ENCODE assay signal across 20 cellular contexts in genomic region chr4:91330555-91331137, GRCh38.
DNase-seq lines count a peak whose midpoint lies in the region; ATAC-seq, FAIRE-seq and TF ChIP-seq lines count a peak whose summit lies in the region.
"Had no signal": no experiment of that assay in that cellular context is flagged by ENCODE, and none has a peak within 500 bp of the region (broad histone marks: within the 10 kb centered on the region; RNA-seq: fewer than 3 reads in every experiment).

No MANE protein-coding gene starts in this region.

- intact Hi-C loops in GM12878 (cut with micrococcal nuclease; ENCODE audit: unreplicated experiment) (no loop called here), thyroid gland (cut with DNase I) (no loop called here), pancreas (cut with DNase I) (no loop called here)

- H3K9me3 ChIP-seq in SK-N-SH (no peaks in the 10 kb centered on the region), GM12878 (replicated peaks; ENCODE audit: control insufficient read depth, insufficient read depth, low read length) (no peaks in the 10 kb centered on the region; the same call in 1 of the 3 replicates), thyroid gland (no peaks in the 10 kb centered on the region), pancreas (no peaks in the 10 kb centered on the region)

- BruUV-seq in GM12878 (replicated peaks; lab: Mats Ljungman, UMichigan) = no TSS peak

- 40% methylated on average over 3 of the region's 3 CpGs for WGBS in SK-N-SH (ENCODE audit: low lambda C conversion rate)
- WGBS in GM12878 (ENCODE audit: insufficient coverage, insufficient replicate concordance, low lambda C conversion rate, missing lambda C conversion rate) = 39% methylated on average over 3 of the region's 3 CpGs
- WGBS in thyroid gland, 2 donors = 78 to 86% methylated on average over 3 of the region's 3 CpGs
- WGBS in pancreas, 2 donors = 75 to 80% methylated on average over 3 of the region's 3 CpGs

- H3K4me3 ChIP-seq in SK-N-SH (ENCODE audit: low read depth in 2 of 2, low read length in 1 of 2) = no peak overlapping the region
- no peak overlapping the region for H3K4me3 ChIP-seq in GM12878
- H3K4me3 ChIP-seq in fibroblast of the aortic adventitia (ENCODE audit: low read depth, low read length) = no peak overlapping the region
- H3K4me3 ChIP-seq in thyroid gland (replicated peaks in 1 of 3) = no peak overlapping the region
- H3K4me3 ChIP-seq in pancreas = no peak overlapping the region
- H3K4me3 ChIP-seq: BLaER1 treated with 17β-estradiol and CSF1 and Interleukin-3, amounts not matched to agents 10 nM and 100 nM; GM23338 had no signal

- SMC1A ChIA-PET in GM12878 (lab: Charles Lee; ENCODE audit: uncharacterized antibody, unreplicated experiment) = no interaction called here

- DNase-seq in SK-N-SH (no peak), GM12878 (ENCODE audit: low read depth, low spot score) (no peak), fibroblast of the aortic adventitia (ENCODE audit: low read depth) (peak; percentile 2), KG1 (lab: John Stamatoyannopoulos, UW) (no peak), thyroid gland (no peak), NCI-H1048 (lab: John Stamatoyannopoulos, UW) (no peak), pancreas (no peak)
- DNase-seq: Calu3; CD8-positive, alpha-beta T cell; GF-D8; HCEC 1CT; MM.1S; NCI-H1092 treated with DMSO at 0.1 percent for 48 hours; NCI-H146; NCI-H2081 treated with DMSO at 0.1 percent for 48 hours; NK-92 treated with Interleukin-12 subunit alpha and Interleukin-12 subunit beta, amount 100 ng/mL, for 24 hours; Right ventricle myocardium superior had no signal

- no peaks in the 10 kb centered on the region for H3K36me3 ChIP-seq in SK-N-SH (replicated peaks in 1 of 2; ENCODE audit: control insufficient read depth in 1 of 2, insufficient read depth in 2 of 2, low read length in 1 of 2)
- no peaks in the 10 kb centered on the region for H3K36me3 ChIP-seq in GM12878 (ENCODE audit: control insufficient read depth in 2 of 2, insufficient read depth in 2 of 2, low read length in 1 of 2)
- no peaks in the 10 kb centered on the region for H3K36me3 ChIP-seq in thyroid gland
- H3K36me3 ChIP-seq in pancreas = no peaks in the 10 kb centered on the region
- H3K36me3 ChIP-seq: BLaER1 treated with 17β-estradiol and CSF1 and Interleukin-3, amounts not matched to agents 10 nM and 100 nM had no signal

- H3K27me3 ChIP-seq in SK-N-SH (ENCODE audit: insufficient read depth) (no peaks in the 10 kb centered on the region), GM12878 (replicated peaks in 1 of 2; ENCODE audit: control insufficient read depth in 2 of 2, insufficient read depth in 2 of 2, low read length in 1 of 2) (no peaks in the 10 kb centered on the region), thyroid gland (no peaks in the 10 kb centered on the region), pancreas (no peaks in the 10 kb centered on the region)
- H3K27me3 ChIP-seq: BLaER1 treated with 17β-estradiol and CSF1 and Interleukin-3, amounts not matched to agents 10 nM and 100 nM had no signal

- peak; percentile 60 for ATAC-seq in GM12878
- ATAC-seq in pancreas = no peak
- ATAC-seq: CD8-positive, alpha-beta T cell; GM23338 had no signal

- H3K4me1 ChIP-seq in SK-N-SH (ENCODE audit: control insufficient read depth in 1 of 2, insufficient read depth in 2 of 2, low read depth in 1 of 2, low read length in 1 of 2) (no peaks in the 10 kb centered on the region), GM12878 (ENCODE audit: control insufficient read depth, insufficient read depth, low read length) (no peaks in the 10 kb centered on the region), thyroid gland (no peaks in the 10 kb centered on the region), pancreas (no peaks in the 10 kb centered on the region)
- H3K4me1 ChIP-seq: BLaER1 treated with 17β-estradiol and CSF1 and Interleukin-3, amounts not matched to agents 10 nM and 100 nM had no signal

- in situ Hi-C loops in GM12878 (cut with MboI) = no loop called here

- H3K4me2 ChIP-seq in SK-N-SH (peak overlapping the region; percentile 34; the same call in 1 of the 2 replicates), GM12878 (ENCODE audit: control insufficient read depth, insufficient read depth) (no peak overlapping the region)
- H3K4me2 ChIP-seq: BLaER1 treated with 17β-estradiol and CSF1 and Interleukin-3, amounts not matched to agents 10 nM and 100 nM; GM23338 had no signal

- TF ChIP-seq POLR2A in GM12878 (IDR thresholded peaks at IDR 0.05; ENCODE audit: low read depth, low read length) = no peak
- TF ChIP-seq POLR2A in thyroid gland (IDR thresholded peaks at IDR 0.05) = no peak

- POLR2A ChIA-PET in SK-N-SH (lab: Yijun Ruan, JAX) (no interaction called here), GM12878 (lab: Charles Lee) (no interaction called here)

- FAIRE-seq in GM12878 (lab: Jason Lieb, UNC) (no peak), pancreas (lab: Jason Lieb, UNC) (no peak)
- FAIRE-seq: RCC 7860 had no signal

- H2AFZ ChIP-seq in SK-N-SH (ENCODE audit: low read depth) (peak overlapping the region; percentile 86), GM12878 (ENCODE audit: control insufficient read depth, low read depth, low read length) (no peak overlapping the region)
- H2AFZ ChIP-seq: GM23338 had no signal

- RAD21 ChIA-PET in GM12878 (lab: Charles Lee; ENCODE audit: unreplicated experiment) = no interaction called here

- H3K79me2 ChIP-seq in SK-N-SH (ENCODE audit: insufficient read depth) (no peaks in the 10 kb centered on the region), GM12878 (ENCODE audit: control insufficient read depth, insufficient read depth, low read length) (no peaks in the 10 kb centered on the region)

- TF ChIP-seq RAD21 in SK-N-SH (IDR thresholded peaks at IDR 0.05; ENCODE audit: low read length) = no peak
- TF ChIP-seq RAD21 in GM12878 (IDR thresholded peaks at IDR 0.05; ENCODE audit: insufficient read depth, low read depth, low read length) = no peak

- CTCF ChIA-PET in SK-N-SH (lab: Yijun Ruan, JAX) = no interaction called here
- CTCF ChIA-PET in GM12878 (lab: Yijun Ruan, JAX) = interaction anchor here (1.3 kb wide), 1 partner anchor 25 kb away, joined by 3 read pairs; no protein-coding TSS in a partner anchor

- TF ChIP-seq EP300 in SK-N-SH (IDR thresholded peaks at IDR 0.05; ENCODE audit: borderline replicate concordance in 1 of 2, low read depth in 1 of 2, low read length in 1 of 2) (no peak), GM12878 (IDR thresholded peaks at IDR 0.05; ENCODE audit: borderline replicate concordance in 1 of 2, control insufficient read depth in 1 of 2, low read depth in 2 of 2, low read length in 2 of 2) (no peak)

- H3K27ac ChIP-seq in SK-N-SH (ENCODE audit: low read depth in 2 of 2, low read length in 1 of 2) (peak overlapping the region in 1 of 2 experiments; percentile 50; a peak in 2 of 4 replicates), GM12878 (ENCODE audit: control insufficient read depth, insufficient read depth) (no peak overlapping the region), thyroid gland (no peak overlapping the region), pancreas (no peak overlapping the region)
- H3K27ac ChIP-seq: BLaER1 treated with 17β-estradiol and CSF1 and Interleukin-3, amounts not matched to agents 10 nM and 100 nM had no signal

- TF ChIP-seq CTCF in SK-N-SH (IDR thresholded peaks at IDR 0.05) = no peak
- TF ChIP-seq CTCF in GM12878 (IDR thresholded peaks at IDR 0.05 in 2 of 3, conservative IDR thresholded peaks at IDR 0.05 in 1 of 3; ENCODE audit: control insufficient read depth in 2 of 3, extremely low read depth in 1 of 3, insufficient read depth in 1 of 3, low read depth in 3 of 3, low read length in 3 of 3) = no peak
- TF ChIP-seq CTCF in fibroblast of the aortic adventitia (IDR thresholded peaks at IDR 0.05; ENCODE audit: insufficient read depth, low read length) = no peak
- TF ChIP-seq CTCF in thyroid gland (IDR thresholded peaks at IDR 0.05) = no peak
- TF ChIP-seq CTCF in pancreas (IDR thresholded peaks at IDR 0.05) = no peak

- no peak overlapping the region for H3K9ac ChIP-seq in SK-N-SH
- H3K9ac ChIP-seq in GM12878 (ENCODE audit: control insufficient read depth, insufficient read depth, low read length) = no peak overlapping the region
- H3K9ac ChIP-seq: BLaER1 treated with 17β-estradiol and CSF1 and Interleukin-3, amounts not matched to agents 10 nM and 100 nM had no signal

- peaks cover 5% of the 10 kb centered on the region for H3F3A ChIP-seq in SK-N-SH (replicated peaks; ENCODE audit: insufficient read depth)

- H4K20me1 ChIP-seq in SK-N-SH (ENCODE audit: insufficient read depth) (no peaks in the 10 kb centered on the region), GM12878 (ENCODE audit: control insufficient read depth, insufficient read depth) (no peaks in the 10 kb centered on the region)
- H4K20me1 ChIP-seq: BLaER1 treated with 17β-estradiol and CSF1 and Interleukin-3, amounts not matched to agents 10 nM and 100 nM had no signal

- H3K9me2 ChIP-seq in SK-N-SH = no peaks in the 10 kb centered on the region

TF ChIP-seq in SK-N-SH, 30 proteins besides CTCF, POLR2A, EP300 and RAD21 (continues in another document):
- TF ChIP-seq SIN3A (IDR thresholded peaks at IDR 0.05; ENCODE audit: borderline replicate concordance, low read depth, low read length) = no peak

TF ChIP-seq in GM12878, 131 proteins besides CTCF, POLR2A, EP300 and RAD21:
- no peak for TF ChIP-seq KLF5 (IDR thresholded peaks at IDR 0.05; ENCODE audit: partially characterized antibody)
- TF ChIP-seq KAT2A (conservative IDR thresholded peaks at IDR 0.05; ENCODE audit: control insufficient read depth, low read depth, low read length) = no peak
- no peak for TF ChIP-seq ZNF217 (IDR thresholded peaks at IDR 0.05)
- TF ChIP-seq IKZF2 (IDR thresholded peaks at IDR 0.05) = 0 out of 4 replicates have a peak, but pooled peaks of 1 of the 2 experiments have one; percentile 20

Comparison
In these comparisons a context has a peak if more than half of its experiments do, and no peak if none do; other contexts are left out.
1. Of the 26 proteins assayed by ChIP-seq in both GM12878 and SK-N-SH: peak only in GM12878: none; only in SK-N-SH: JUND and TCF12; in both: none; in neither: 24.